Comparison of ENCODE assay signal across 19 cellular contexts in the genomic region with DNA sequence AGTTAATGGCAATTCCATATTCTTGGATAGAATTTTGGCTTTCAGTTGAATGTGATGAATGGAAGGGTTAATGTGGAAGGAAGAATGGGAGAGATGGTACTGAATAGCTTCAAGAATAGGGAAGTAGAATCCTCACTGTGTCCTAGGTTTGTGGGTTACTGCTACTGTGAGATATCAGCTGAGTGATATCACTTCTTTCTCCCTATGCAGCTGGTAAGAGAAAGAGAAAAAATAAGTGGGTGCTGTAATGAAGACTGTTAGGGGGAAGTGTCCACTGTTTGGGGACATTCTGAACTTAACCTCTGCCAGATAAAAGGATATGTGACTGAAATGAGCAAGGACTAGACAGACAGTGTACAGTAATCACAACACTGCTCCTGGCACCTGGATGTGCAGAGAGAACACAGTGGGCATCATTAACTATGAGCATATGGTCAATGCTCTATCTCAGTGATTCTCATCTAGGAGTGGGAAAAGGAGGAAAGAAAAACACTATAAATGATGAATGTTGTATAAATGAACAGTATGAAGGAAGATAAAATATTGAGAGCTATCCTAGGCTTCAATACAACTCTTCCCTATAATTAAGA. TPM values are rescaled to one million over a fixed set of nuclear protein-coding genes. Genes with fewer than 3 reads are reported as not detected.
"Had no signal": no experiment of that assay in that cellular context is flagged by ENCODE, and none has a peak within 500 bp of the region (broad histone marks: within the 10 kb centered on the region; RNA-seq: fewer than 3 reads in every experiment).

No MANE protein-coding gene starts in this region.

- DNase-seq: activated CD4-positive, alpha-beta T cell treated with anti-CD3 and anti-CD28 coated beads, Interleukin-2, amount 50 U/mL, for 4 hours; activated CD4-positive, CD25-positive, alpha-beta regulatory T cell treated with anti-CD3 and anti-CD28 coated beads, Interleukin-2, amount 50 U/mL, for 72 hours; activated effector memory CD4-positive, alpha-beta T cell treated with anti-CD3 and anti-CD28 coated beads, Interleukin-2, amount 50 U/mL, for 16 hours; activated T-cell treated with anti-CD3 and anti-CD28 coated beads, Interleukin-2, amount 50 U/mL, for 24 hours; amniotic stem cell; body of pancreas; endodermal cell; head of caudate nucleus; left cardiac atrium; lower lobe of right lung; naive B cell; stimulated activated CD4-positive, alpha-beta T cell treated with anti-CD3 and anti-CD28 coated beads, Interleukin-1b, Interleukin-23, amount 100 ng/mL, for 48 hours; stimulated activated naive CD4-positive, alpha-beta T cell; T-helper 2 cell; upper lobe of left lung had no signal

- FAIRE-seq: TTC549 had no signal

- H3K27ac ChIP-seq: body of pancreas, lower lobe of right lung, upper lobe of left lung had no signal

- H3K9me3 ChIP-seq: body of pancreas, lower lobe of right lung, upper lobe of left lung had no signal

- H3K27me3 ChIP-seq: body of pancreas, upper lobe of left lung had no signal

- H3K4me3 ChIP-seq: body of pancreas, lower lobe of right lung, upper lobe of left lung had no signal

- H3K79me2 ChIP-seq: parathyroid adenoma had no signal

- H3K9ac ChIP-seq: parathyroid adenoma had no signal

- H3K4me1 ChIP-seq: lower lobe of right lung, parathyroid adenoma had no signal

- H2AFZ ChIP-seq: parathyroid adenoma had no signal

RNA-seq across cellular contexts. Expression of gene TEX38, which starts 29.5 kb away (rescaled TPM):
- total RNA-seq: body of pancreas, dermis microvascular lymphatic vessel endothelial cell, lower lobe of right lung, upper lobe of left lung had no signal
- polyA plus RNA-seq: esophagus had no signal
